In the genomic region with DNA sequence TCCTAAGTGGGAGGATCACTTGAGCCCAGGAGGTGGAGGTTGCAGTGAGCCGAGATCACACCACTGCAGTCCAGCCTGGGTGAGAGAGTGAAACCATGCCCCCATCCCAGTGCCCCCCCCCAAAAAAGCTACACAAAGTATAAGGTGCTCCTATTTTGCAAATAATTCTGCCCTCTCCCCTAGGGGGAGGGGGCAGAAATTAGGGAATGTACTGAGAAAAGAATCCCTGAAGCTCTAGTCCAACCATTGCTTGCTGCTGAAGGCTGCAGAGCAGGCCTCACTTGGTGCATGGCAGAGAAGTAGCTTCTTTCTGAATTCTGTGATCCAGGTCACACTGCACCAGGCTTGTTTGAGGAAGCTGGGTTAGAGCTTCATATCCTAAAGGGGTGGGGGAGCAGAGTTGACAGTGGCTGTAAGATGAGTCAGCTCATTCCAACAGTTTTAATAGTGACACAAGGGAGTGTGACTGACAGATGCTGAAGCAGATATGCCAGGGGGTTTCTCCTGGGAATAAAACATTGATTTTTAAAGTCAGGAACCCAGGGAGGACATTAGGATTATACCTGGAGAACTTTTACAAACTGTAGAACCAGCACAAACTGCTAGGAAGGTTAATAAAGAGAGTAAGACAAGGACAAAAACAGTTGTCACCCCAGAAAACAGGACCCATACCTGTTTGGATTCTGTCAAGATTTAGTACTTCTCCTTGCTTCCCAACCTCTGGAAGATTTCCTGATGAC, we compare ENCODE assay signal across 1 cellular context.
A peak's percentile ranks its signal among the peaks of the same experiment; 100 is the strongest.
TF ChIP-seq lines count a peak whose summit lies in the region.

No MANE protein-coding gene starts in this region.

TF ChIP-seq in K562, 482 proteins besides CTCF, POLR2A, EP300 and RAD21 (continues in another document):
- TF ChIP-seq CEBPG (CRISPR knock-in tag; IDR thresholded peaks at IDR 0.05) (0 out of 2 replicates have a peak, but pooled peaks have one; percentile 33), CEBPG (tag; conservative IDR thresholded peaks at IDR 0.05 in 1 of 2, IDR thresholded peaks at IDR 0.05 in 1 of 2) (no peak), SIN3A (IDR thresholded peaks at IDR 0.05; ENCODE audit: borderline replicate concordance in 2 of 2, control insufficient read depth in 1 of 2, low read depth in 2 of 2, low read length in 2 of 2) (0 out of 4 replicates have a peak, but pooled peaks of 1 of the 2 experiments have one; percentile 41), BCOR (IDR thresholded peaks at IDR 0.05) (no peak), CREB1 (IDR thresholded peaks at IDR 0.05) (peak; percentile 40; the same call in 1 of the 2 replicates), CREB1 (CRISPR knock-in tag; IDR thresholded peaks at IDR 0.05) (no peak), C11orf30 (IDR thresholded peaks at IDR 0.05; ENCODE audit: low read depth) (peak; percentile 99), CXXC5 (CRISPR knock-in tag; IDR thresholded peaks at IDR 0.05) (no peak), MEF2D (tag; conservative IDR thresholded peaks at IDR 0.05; ENCODE audit: low read depth) (no peak), BHLHE40 (IDR thresholded peaks at IDR 0.05; ENCODE audit: low read length) (peak; percentile 78), KLF16 (IDR thresholded peaks at IDR 0.05) (peak; percentile 72; the same call in 1 of the 2 replicates), RNF2 (IDR thresholded peaks at IDR 0.05) (no peak; the same call in 1 of the 2 replicates), ZEB2 (IDR thresholded peaks at IDR 0.05) (no peak), RBM34 (IDR thresholded peaks at IDR 0.05; ENCODE audit: borderline replicate concordance, insufficient read depth, low read length) (no peak), MED1 (CRISPR knock-in tag; IDR thresholded peaks at IDR 0.05; ENCODE audit: borderline replicate concordance) (no peak), ZNF444 (CRISPR knock-in tag; IDR thresholded peaks at IDR 0.05) (no peak), TEAD4 (IDR thresholded peaks at IDR 0.05; ENCODE audit: low read length) (peak; percentile 92), TEAD4 (CRISPR knock-in tag; IDR thresholded peaks at IDR 0.05; ENCODE audit: borderline replicate concordance) (no peak), FUS (optimal IDR thresholded peaks at IDR 0.05; ENCODE audit: low read depth, low read length) (no peak), ARNT (IDR thresholded peaks at IDR 0.05) (0 out of 4 replicates have a peak, but pooled peaks of 1 of the 2 experiments have one; percentile 44), MTA1 (IDR thresholded peaks at IDR 0.05; ENCODE audit: borderline replicate concordance) (peak; percentile 72; the same call in 1 of the 2 replicates), GABPA (tag; conservative IDR thresholded peaks at IDR 0.05; ENCODE audit: low read depth) (no peak), BACH1 (tag; IDR thresholded peaks at IDR 0.05) (peak; percentile 86), ATF1 (CRISPR knock-in tag; IDR thresholded peaks at IDR 0.05) (no peak), ATF1 (tag; IDR thresholded peaks at IDR 0.05) (peak; percentile 54), KAT8 (IDR thresholded peaks at IDR 0.05; ENCODE audit: low read depth) (no peak), CHCHD3 (CRISPR knock-in tag; IDR thresholded peaks at IDR 0.05) (no peak), JUN (IDR thresholded peaks at IDR 0.05; ENCODE audit: borderline replicate concordance, low read depth, low read length) (peak; percentile 91), JUN (CRISPR knock-in tag; IDR thresholded peaks at IDR 0.05; ENCODE audit: borderline replicate concordance) (no peak), TCF7 (IDR thresholded peaks at IDR 0.05; ENCODE audit: borderline replicate concordance) (no peak), ZBTB8A (IDR thresholded peaks at IDR 0.05; ENCODE audit: partially characterized antibody) (no peak), DIDO1 (tag; IDR thresholded peaks at IDR 0.05; ENCODE audit: low read depth) (no peak), TCF3 (CRISPR knock-in tag; IDR thresholded peaks at IDR 0.05) (peak; percentile 82), MCM3 (IDR thresholded peaks at IDR 0.05) (no peak), ARID2 (IDR thresholded peaks at IDR 0.05) (no peak), E2F3 (CRISPR knock-in tag; IDR thresholded peaks at IDR 0.05) (no peak), ZNF274 (IDR thresholded peaks at IDR 0.05; ENCODE audit: borderline replicate concordance, low read depth, low read length) (peak; percentile 15; the same call in 1 of the 2 replicates), JUND (IDR thresholded peaks at IDR 0.05; ENCODE audit: borderline replicate concordance, low read depth, low read length) (peak; percentile 96), JUND (tag; IDR thresholded peaks at IDR 0.05; ENCODE audit: borderline replicate concordance, low read depth, low read length) (peak; percentile 85; the same call in 2 of the 3 replicates), GATAD2A (IDR thresholded peaks at IDR 0.05) (no peak; the same call in 1 of the 2 replicates), ARID1B (IDR thresholded peaks at IDR 0.05) (peak; percentile 94), MYNN (IDR thresholded peaks at IDR 0.05) (no peak), MYNN (CRISPR knock-in tag; IDR thresholded peaks at IDR 0.05) (no peak), ZNF175 (CRISPR knock-in tag; IDR thresholded peaks at IDR 0.05; ENCODE audit: low read depth) (0 out of 2 replicates have a peak, but pooled peaks have one; percentile 57), TRIM28 (IDR thresholded peaks at IDR 0.05) (0 out of 2 replicates have a peak, but pooled peaks have one; percentile 61)
- TF ChIP-seq, protein P1, sequence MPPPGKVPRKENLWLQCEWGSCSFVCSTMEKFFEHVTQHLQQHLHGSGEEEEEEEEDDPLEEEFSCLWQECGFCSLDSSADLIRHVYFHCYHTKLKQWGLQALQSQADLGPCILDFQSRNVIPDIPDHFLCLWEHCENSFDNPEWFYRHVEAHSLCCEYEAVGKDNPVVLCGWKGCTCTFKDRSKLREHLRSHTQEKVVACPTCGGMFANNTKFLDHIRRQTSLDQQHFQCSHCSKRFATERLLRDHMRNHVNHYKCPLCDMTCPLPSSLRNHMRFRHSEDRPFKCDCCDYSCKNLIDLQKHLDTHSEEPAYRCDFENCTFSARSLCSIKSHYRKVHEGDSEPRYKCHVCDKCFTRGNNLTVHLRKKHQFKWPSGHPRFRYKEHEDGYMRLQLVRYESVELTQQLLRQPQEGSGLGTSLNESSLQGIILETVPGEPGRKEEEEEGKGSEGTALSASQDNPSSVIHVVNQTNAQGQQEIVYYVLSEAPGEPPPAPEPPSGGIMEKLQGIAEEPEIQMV (tag; conservative IDR thresholded peaks at IDR 0.05; ENCODE audit: low read depth), result no peak
- TF ChIP-seq, protein P2, sequence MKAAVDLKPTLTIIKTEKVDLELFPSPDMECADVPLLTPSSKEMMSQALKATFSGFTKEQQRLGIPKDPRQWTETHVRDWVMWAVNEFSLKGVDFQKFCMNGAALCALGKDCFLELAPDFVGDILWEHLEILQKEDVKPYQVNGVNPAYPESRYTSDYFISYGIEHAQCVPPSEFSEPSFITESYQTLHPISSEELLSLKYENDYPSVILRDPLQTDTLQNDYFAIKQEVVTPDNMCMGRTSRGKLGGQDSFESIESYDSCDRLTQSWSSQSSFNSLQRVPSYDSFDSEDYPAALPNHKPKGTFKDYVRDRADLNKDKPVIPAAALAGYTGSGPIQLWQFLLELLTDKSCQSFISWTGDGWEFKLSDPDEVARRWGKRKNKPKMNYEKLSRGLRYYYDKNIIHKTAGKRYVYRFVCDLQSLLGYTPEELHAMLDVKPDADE (conservative IDR thresholded peaks at IDR 0.05; ENCODE audit: control insufficient read depth, low read depth, low read length), result no peak
- TF ChIP-seq, protein P3, sequence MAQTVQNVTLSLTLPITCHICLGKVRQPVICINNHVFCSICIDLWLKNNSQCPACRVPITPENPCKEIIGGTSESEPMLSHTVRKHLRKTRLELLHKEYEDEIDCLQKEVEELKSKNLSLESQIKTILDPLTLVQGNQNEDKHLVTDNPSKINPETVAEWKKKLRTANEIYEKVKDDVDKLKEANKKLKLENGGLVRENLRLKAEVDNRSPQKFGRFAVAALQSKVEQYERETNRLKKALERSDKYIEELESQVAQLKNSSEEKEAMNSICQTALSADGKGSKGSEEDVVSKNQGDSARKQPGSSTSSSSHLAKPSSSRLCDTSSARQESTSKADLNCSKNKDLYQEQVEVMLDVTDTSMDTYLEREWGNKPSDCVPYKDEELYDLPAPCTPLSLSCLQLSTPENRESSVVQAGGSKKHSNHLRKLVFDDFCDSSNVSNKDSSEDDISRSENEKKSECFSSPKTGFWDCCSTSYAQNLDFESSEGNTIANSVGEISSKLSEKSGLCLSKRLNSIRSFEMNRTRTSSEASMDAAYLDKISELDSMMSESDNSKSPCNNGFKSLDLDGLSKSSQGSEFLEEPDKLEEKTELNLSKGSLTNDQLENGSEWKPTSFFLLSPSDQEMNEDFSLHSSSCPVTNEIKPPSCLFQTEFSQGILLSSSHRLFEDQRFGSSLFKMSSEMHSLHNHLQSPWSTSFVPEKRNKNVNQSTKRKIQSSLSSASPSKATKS (CRISPR knock-in tag; IDR thresholded peaks at IDR 0.05), result no peak
- TF ChIP-seq, protein P4, sequence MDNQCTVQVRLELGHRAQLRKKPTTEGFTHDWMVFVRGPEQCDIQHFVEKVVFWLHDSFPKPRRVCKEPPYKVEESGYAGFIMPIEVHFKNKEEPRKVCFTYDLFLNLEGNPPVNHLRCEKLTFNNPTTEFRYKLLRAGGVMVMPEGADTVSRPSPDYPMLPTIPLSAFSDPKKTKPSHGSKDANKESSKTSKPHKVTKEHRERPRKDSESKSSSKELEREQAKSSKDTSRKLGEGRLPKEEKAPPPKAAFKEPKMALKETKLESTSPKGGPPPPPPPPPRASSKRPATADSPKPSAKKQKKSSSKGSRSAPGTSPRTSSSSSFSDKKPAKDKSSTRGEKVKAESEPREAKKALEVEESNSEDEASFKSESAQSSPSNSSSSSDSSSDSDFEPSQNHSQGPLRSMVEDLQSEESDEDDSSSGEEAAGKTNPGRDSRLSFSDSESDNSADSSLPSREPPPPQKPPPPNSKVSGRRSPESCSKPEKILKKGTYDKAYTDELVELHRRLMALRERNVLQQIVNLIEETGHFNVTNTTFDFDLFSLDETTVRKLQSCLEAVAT (IDR thresholded peaks at IDR 0.05), result peak in 1 of 2 experiments; percentile 68; a peak in 1 of 4 replicates
- TF ChIP-seq, protein P5, sequence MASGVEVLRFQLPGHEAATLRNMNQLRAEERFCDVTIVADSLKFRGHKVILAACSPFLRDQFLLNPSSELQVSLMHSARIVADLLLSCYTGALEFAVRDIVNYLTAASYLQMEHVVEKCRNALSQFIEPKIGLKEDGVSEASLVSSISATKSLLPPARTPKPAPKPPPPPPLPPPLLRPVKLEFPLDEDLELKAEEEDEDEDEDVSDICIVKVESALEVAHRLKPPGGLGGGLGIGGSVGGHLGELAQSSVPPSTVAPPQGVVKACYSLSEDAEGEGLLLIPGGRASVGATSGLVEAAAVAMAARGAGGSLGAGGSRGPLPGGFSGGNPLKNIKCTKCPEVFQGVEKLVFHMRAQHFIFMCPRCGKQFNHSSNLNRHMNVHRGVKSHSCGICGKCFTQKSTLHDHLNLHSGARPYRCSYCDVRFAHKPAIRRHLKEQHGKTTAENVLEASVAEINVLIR (CRISPR knock-in tag; IDR thresholded peaks at IDR 0.05), result no peak
- TF ChIP-seq, protein P6, sequence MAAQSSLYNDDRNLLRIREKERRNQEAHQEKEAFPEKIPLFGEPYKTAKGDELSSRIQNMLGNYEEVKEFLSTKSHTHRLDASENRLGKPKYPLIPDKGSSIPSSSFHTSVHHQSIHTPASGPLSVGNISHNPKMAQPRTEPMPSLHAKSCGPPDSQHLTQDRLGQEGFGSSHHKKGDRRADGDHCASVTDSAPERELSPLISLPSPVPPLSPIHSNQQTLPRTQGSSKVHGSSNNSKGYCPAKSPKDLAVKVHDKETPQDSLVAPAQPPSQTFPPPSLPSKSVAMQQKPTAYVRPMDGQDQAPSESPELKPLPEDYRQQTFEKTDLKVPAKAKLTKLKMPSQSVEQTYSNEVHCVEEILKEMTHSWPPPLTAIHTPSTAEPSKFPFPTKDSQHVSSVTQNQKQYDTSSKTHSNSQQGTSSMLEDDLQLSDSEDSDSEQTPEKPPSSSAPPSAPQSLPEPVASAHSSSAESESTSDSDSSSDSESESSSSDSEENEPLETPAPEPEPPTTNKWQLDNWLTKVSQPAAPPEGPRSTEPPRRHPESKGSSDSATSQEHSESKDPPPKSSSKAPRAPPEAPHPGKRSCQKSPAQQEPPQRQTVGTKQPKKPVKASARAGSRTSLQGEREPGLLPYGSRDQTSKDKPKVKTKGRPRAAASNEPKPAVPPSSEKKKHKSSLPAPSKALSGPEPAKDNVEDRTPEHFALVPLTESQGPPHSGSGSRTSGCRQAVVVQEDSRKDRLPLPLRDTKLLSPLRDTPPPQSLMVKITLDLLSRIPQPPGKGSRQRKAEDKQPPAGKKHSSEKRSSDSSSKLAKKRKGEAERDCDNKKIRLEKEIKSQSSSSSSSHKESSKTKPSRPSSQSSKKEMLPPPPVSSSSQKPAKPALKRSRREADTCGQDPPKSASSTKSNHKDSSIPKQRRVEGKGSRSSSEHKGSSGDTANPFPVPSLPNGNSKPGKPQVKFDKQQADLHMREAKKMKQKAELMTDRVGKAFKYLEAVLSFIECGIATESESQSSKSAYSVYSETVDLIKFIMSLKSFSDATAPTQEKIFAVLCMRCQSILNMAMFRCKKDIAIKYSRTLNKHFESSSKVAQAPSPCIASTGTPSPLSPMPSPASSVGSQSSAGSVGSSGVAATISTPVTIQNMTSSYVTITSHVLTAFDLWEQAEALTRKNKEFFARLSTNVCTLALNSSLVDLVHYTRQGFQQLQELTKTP (IDR thresholded peaks at IDR 0.05; ENCODE audit: low read depth in 1 of 2, partially characterized antibody in 2 of 2), result peak in 1 of 2 experiments; percentile 41
- TF ChIP-seq, protein P7, sequence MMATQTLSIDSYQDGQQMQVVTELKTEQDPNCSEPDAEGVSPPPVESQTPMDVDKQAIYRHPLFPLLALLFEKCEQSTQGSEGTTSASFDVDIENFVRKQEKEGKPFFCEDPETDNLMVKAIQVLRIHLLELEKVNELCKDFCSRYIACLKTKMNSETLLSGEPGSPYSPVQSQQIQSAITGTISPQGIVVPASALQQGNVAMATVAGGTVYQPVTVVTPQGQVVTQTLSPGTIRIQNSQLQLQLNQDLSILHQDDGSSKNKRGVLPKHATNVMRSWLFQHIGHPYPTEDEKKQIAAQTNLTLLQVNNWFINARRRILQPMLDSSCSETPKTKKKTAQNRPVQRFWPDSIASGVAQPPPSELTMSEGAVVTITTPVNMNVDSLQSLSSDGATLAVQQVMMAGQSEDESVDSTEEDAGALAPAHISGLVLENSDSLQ (IDR thresholded peaks at IDR 0.05), result peak; percentile 97
- TF ChIP-seq, protein P8, sequence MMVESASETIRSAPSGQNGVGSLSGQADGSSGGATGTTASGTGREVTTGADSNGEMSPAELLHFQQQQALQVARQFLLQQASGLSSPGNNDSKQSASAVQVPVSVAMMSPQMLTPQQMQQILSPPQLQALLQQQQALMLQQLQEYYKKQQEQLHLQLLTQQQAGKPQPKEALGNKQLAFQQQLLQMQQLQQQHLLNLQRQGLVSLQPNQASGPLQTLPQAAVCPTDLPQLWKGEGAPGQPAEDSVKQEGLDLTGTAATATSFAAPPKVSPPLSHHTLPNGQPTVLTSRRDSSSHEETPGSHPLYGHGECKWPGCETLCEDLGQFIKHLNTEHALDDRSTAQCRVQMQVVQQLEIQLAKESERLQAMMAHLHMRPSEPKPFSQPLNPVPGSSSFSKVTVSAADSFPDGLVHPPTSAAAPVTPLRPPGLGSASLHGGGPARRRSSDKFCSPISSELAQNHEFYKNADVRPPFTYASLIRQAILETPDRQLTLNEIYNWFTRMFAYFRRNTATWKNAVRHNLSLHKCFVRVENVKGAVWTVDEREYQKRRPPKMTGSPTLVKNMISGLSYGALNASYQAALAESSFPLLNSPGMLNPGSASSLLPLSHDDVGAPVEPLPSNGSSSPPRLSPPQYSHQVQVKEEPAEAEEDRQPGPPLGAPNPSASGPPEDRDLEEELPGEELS (CRISPR knock-in tag; IDR thresholded peaks at IDR 0.05; ENCODE audit: borderline replicate concordance), result no peak
